Comparison of ENCODE assay signal across 14 cellular contexts in the genomic region with DNA sequence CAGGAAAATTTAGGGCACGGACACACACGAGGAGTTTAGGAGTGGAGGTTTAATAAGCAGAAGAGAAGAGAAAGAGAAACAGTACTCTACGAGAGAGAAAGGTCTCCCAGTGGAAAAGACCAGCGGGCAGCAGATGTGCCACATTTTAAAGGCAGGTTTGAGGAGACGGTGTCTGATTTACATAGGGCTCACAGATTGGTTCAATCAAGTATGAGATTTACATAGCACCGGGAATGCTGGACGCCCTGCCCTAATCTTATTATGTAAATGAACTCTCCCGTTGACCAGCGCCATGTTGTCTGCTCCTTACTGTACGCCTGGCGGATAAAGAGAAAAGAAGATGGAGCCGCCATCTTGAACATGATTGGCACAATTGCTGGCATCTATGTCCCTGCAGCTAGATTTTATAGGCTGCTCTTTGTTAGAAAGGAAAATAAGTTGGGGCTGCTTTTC. TPM values are rescaled to one million over a fixed set of nuclear protein-coding genes. Genes with fewer than 3 reads are reported as not detected.
DNase-seq lines count a peak whose midpoint lies in the region; TF ChIP-seq lines count a peak whose summit lies in the region.
"Had no signal": no experiment of that assay in that cellular context is flagged by ENCODE, and none has a peak within 500 bp of the region (broad histone marks: within the 10 kb centered on the region; RNA-seq: fewer than 3 reads in every experiment).

No MANE protein-coding gene starts in this region.

- TF ChIP-seq CTCF in coronary artery (IDR thresholded peaks at IDR 0.05) (no peak), lower leg skin (IDR thresholded peaks at IDR 0.05) (no peak)

- intact Hi-C loops in lower leg skin (cut with DNase I; ENCODE audit: low total_unique reads), result no loop called here

- no peaks in the 10 kb centered on the region for H3K36me3 Mint-ChIP-seq in CD8-positive, alpha-beta memory T cell
- H3K36me3 Mint-ChIP-seq: activated naive CD4-positive, alpha-beta T cell treated with anti-CD3 and anti-CD28 coated beads, Interleukin-2, amount 10 ng/mL, durations not matched to agents 7 days and 5 days had no signal

- 44 to 50% methylated on average over 12 of the region's 12 CpGs for WGBS in lower leg skin, 2 donors

- peak overlapping the region; percentile 27 for H3K27ac ChIP-seq in CD8-positive, alpha-beta memory T cell (ENCODE audit: low read depth, low read length)
- H3K27ac ChIP-seq in coronary artery (peak overlapping the region; percentile 83 to 91), muscle layer of duodenum (ENCODE audit: low read length) (peak overlapping the region; percentile 51)

- POLR2A ChIA-PET in CD8-positive, alpha-beta memory T cell (lab: Charles Lee), result no interaction called here

- no peaks in the 10 kb centered on the region for H3K9me3 Mint-ChIP-seq in CD8-positive, alpha-beta memory T cell
- H3K9me3 Mint-ChIP-seq: activated naive CD4-positive, alpha-beta T cell treated with anti-CD3 and anti-CD28 coated beads, Interleukin-2, amount 10 ng/mL, durations not matched to agents 7 days and 5 days; effector memory CD8-positive, alpha-beta T cell had no signal

- peak overlapping the region in 1 of 8 donors; percentile 2 for H3K27ac Mint-ChIP-seq in CD8-positive, alpha-beta memory T cell
- H3K27ac Mint-ChIP-seq: activated naive CD4-positive, alpha-beta T cell treated with anti-CD3 and anti-CD28 coated beads, Interleukin-2, amount 10 ng/mL, durations not matched to agents 7 days and 5 days; B cell had no signal

- H3K27me3 ChIP-seq in CD8-positive, alpha-beta memory T cell (ENCODE audit: insufficient read depth, low read length, poor library complexity, severe bottlenecking), result no peaks in the 10 kb centered on the region
- no peaks in the 10 kb centered on the region for H3K27me3 ChIP-seq in muscle layer of duodenum (ENCODE audit: low read depth, low read length)
- H3K27me3 ChIP-seq: upper lobe of right lung had no signal

- H3K36me3 ChIP-seq in CD8-positive, alpha-beta memory T cell (ENCODE audit: insufficient read depth, low read length), result no peaks in the 10 kb centered on the region
- H3K36me3 ChIP-seq in muscle layer of duodenum (ENCODE audit: control insufficient read depth in 1 of 2, insufficient read depth in 2 of 2, low read length in 2 of 2), result no peaks in the 10 kb centered on the region
- H3K36me3 ChIP-seq: upper lobe of right lung had no signal

- DNase-seq in CD8-positive, alpha-beta memory T cell, result no peak
- peak; percentile 100 for DNase-seq in NCI-H2171 treated with DMSO at 0.1 percent for 48 hours (lab: John Stamatoyannopoulos, UW)
- DNase-seq in coronary artery (ENCODE audit: low spot score), result no peak
- DNase-seq in lower leg skin (ENCODE audit: low spot score in 2 of 2), result no peak
- no peak for DNase-seq in stimulated activated CD4-positive, alpha-beta T cell treated with anti-CD3 and anti-CD28 coated beads, Interleukin-12 subunit alpha, Interleukin-12 subunit beta, amount 100 ng/mL, for 4 hours
- no peak for DNase-seq in NCI-H226
- DNase-seq in NCI-H1694 (lab: John Stamatoyannopoulos, UW), result no peak
- DNase-seq: activated CD4-positive, alpha-beta T cell treated with anti-CD3 and anti-CD28 coated beads, Interleukin-2, amount 50 U/mL, for 1 hour; activated naive CD4-positive, alpha-beta T cell treated with anti-CD3 and anti-CD28 coated beads, Interleukin-2, amount 10 ng/mL, durations not matched to agents 7 days and 5 days; effector memory CD8-positive, alpha-beta T cell; NCI-H1436; upper lobe of right lung had no signal

- no peak overlapping the region for H3K4me3 ChIP-seq in CD8-positive, alpha-beta memory T cell (ENCODE audit: low read length)
- H3K4me3 ChIP-seq in coronary artery (no peak overlapping the region), muscle layer of duodenum (ENCODE audit: low read depth in 1 of 2, low read length in 2 of 2) (no peak overlapping the region), lower leg skin (ENCODE audit: low read depth, poor library complexity, severe bottlenecking) (no peak overlapping the region)
- H3K4me3 ChIP-seq: upper lobe of right lung had no signal

- no peak overlapping the region for H3K4me3 Mint-ChIP-seq in CD8-positive, alpha-beta memory T cell
- H3K4me3 Mint-ChIP-seq: activated naive CD4-positive, alpha-beta T cell treated with anti-CD3 and anti-CD28 coated beads, Interleukin-2, amount 10 ng/mL, durations not matched to agents 7 days and 5 days; B cell; effector memory CD8-positive, alpha-beta T cell had no signal

- H3K4me1 ChIP-seq in CD8-positive, alpha-beta memory T cell (ENCODE audit: insufficient read depth, low read length), result no peaks in the 10 kb centered on the region
- H3K4me1 ChIP-seq in muscle layer of duodenum (ENCODE audit: control insufficient read depth in 1 of 2, insufficient read depth in 2 of 2, low read length in 2 of 2), result peaks cover 23 to 30% of the 10 kb centered on the region in 2 donors

- no peaks in the 10 kb centered on the region for H3K9me3 ChIP-seq in CD8-positive, alpha-beta memory T cell (ENCODE audit: low read length)
- no peaks in the 10 kb centered on the region for H3K9me3 ChIP-seq in muscle layer of duodenum (ENCODE audit: control insufficient read depth in 1 of 2, low read length in 2 of 2)
- H3K9me3 ChIP-seq: upper lobe of right lung had no signal

- H3K4me1 Mint-ChIP-seq in CD8-positive, alpha-beta memory T cell, result peaks cover 0 to 6% (median 0%) of the 10 kb centered on the region in 3 donors
- H3K4me1 Mint-ChIP-seq: activated naive CD4-positive, alpha-beta T cell treated with anti-CD3 and anti-CD28 coated beads, Interleukin-2, amount 10 ng/mL, durations not matched to agents 7 days and 5 days; B cell had no signal

- no peak for TF ChIP-seq POLR2A in lower leg skin (IDR thresholded peaks at IDR 0.05)

- CTCF ChIA-PET in CD8-positive, alpha-beta memory T cell (lab: Charles Lee), result no interaction called here

- peaks cover 0 to 2% of the 10 kb centered on the region in 2 donors for H3K27me3 Mint-ChIP-seq in CD8-positive, alpha-beta memory T cell
- H3K27me3 Mint-ChIP-seq: B cell; effector memory CD8-positive, alpha-beta T cell had no signal

RNA-seq across cellular contexts. Expression of a gene that starts 17.9 kb away (rescaled TPM):
- total RNA-seq in CD8-positive, alpha-beta memory T cell, result 100 to 1,000 TPM; 482 to 483 TPM
- polyA plus RNA-seq in CD8-positive, alpha-beta memory T cell, result 344 TPM
- 100 to 1,000 TPM; 431 to 923 (median 565) TPM for total RNA-seq in lower leg skin

Comparison
In these comparisons a context has a peak if more than half of its experiments do, and no peak if none do; other contexts are left out.
1. H3K27ac ChIP-seq: peak in every context shown above with its lines; median percentile 87 in coronary artery; 51 in muscle layer of duodenum; 27 in CD8-positive, alpha-beta memory T cell.